In the genomic region with DNA sequence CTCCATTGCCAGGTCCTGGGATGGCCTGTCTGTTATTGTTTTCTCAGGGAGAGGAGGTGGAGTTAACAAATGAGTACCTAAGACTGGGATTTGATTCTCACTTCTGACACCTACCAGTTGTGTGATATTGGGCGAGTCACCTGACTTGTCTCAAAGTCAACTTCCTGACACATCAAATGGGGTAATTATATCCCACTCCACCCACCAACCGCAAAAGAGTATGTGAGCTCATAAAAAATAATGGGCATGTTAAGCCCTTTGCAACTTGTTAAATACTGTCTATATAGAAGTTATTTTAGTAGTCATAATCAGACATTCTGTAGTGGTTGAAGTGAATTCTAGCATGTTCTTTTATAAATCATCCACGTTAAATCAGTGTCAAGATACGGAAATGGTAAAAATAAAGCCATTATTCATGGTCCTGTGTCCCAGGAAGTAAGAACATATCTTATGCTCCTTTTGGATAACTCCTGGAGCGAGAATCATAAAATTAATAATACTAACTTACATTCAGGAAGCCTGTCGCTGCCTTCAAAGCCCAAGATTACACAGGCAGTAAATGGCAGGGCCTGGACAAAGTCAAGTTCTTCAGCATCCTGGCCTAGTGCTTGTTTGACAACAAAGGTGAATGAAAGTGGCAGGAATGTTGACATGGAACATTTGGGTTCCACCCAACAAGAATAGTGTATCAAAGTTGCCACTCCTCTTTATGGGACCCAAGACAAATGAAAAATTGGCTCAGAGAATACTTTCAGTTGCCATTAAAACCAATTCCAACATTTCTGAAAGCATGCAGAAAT, we compare ENCODE assay signal across 1 cellular context.
A peak's percentile ranks its signal among the peaks of the same experiment; 100 is the strongest.
TF ChIP-seq lines count a peak whose summit lies in the region.

No MANE protein-coding gene starts in this region.

TF ChIP-seq in HEK293, 187 proteins besides CTCF, POLR2A, EP300 and RAD21 (continued from another document):
- TF ChIP-seq SP7 (tag by site-specific recombination; IDR thresholded peaks at IDR 0.05) = peak; percentile 92
TF ChIP-seq in HEK293: peak in this region for 5.
